Comparison of ENCODE assay signal across 9 cellular contexts in the genomic region with DNA sequence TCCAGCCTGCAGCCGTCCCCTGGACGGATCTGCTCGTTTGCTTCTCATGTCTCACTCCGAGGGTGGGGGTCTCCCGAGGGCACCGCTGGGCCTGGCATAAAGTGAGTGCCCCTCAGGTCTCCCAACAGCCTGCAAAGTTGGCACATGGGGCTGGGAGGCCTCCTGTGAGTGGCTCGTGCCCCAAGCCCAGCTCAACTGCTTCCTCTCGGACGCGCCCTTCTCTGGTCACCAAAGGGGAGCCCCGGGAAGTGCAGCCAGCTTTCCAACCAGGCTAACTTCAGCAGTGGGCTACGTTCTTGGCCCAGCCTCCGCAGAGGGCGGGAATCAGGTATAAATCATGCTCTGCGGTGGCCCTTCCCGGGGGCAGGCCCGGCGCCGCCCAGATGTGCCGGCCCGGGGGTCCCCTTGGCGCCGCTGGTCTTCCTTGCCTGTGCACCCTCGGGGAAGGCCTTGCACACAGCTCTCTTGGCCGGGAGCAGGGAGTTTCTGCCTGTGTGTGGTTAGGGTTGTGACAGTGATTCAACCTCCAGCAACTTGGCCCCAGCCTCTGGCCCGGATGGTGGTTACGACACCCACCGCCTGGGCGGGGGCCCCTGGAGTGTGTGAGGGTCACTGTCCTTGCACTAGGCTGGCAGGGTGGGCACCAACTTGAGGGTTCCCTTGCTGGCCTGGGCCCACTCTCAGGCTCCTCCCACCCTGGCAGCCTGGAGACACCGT. TPM values are rescaled to one million over a fixed set of nuclear protein-coding genes. Genes with fewer than 3 reads are reported as not detected.
DNase-seq lines count a peak whose midpoint lies in the region; ATAC-seq and TF ChIP-seq lines count a peak whose summit lies in the region.
"Had no signal": no experiment of that assay in that cellular context is flagged by ENCODE, and none has a peak within 500 bp of the region (broad histone marks: within the 10 kb centered on the region; RNA-seq: fewer than 3 reads in every experiment).

No MANE protein-coding gene starts in this region.

- no peaks in the 10 kb centered on the region for H3K9me3 Mint-ChIP-seq in stimulated activated memory B cell treated with anti-CD40 and anti-IgM and Interleukin-4, amounts not matched to agents 10 μg/mL and 1 μg/mL and 100 μg/mL, for 72 hours

- H4K20me1 ChIP-seq in PC-3 (ENCODE audit: low read length) = no peaks in the 10 kb centered on the region

- no peak overlapping the region for H3K4me3 Mint-ChIP-seq in stimulated activated memory B cell treated with anti-CD40 and anti-IgM and Interleukin-4, amounts not matched to agents 10 μg/mL and 1 μg/mL and 100 μg/mL, for 72 hours

- H2AFZ ChIP-seq in PC-3 (ENCODE audit: low read length) = no peak overlapping the region

- BruUV-seq in PC-3 (replicated peaks; lab: Mats Ljungman, UMichigan) = no TSS peak

- peak; percentile 39; the same call in 1 of the 2 replicates for ATAC-seq in PC-3
- ATAC-seq in GM19452 (IDR thresholded peaks at IDR 0.05; ENCODE audit: unreplicated experiment) = no peak
- ATAC-seq in stimulated activated memory B cell treated with anti-CD40 and anti-IgM and Interleukin-4, amounts not matched to agents 10 μg/mL and 1 μg/mL and 100 μg/mL, for 72 hours = no peak

- no peaks in the 10 kb centered on the region for H3K9me2 ChIP-seq in PC-3 (replicated peaks; ENCODE audit: low read length)

- H3K27me3 ChIP-seq in PC-3 (ENCODE audit: low read length) = no peaks in the 10 kb centered on the region

- H3K9me3 ChIP-seq in PC-3 (ENCODE audit: low read length) = no peaks in the 10 kb centered on the region

- no peaks in the 10 kb centered on the region for H3K27me3 Mint-ChIP-seq in stimulated activated memory B cell treated with anti-CD40 and anti-IgM and Interleukin-4, amounts not matched to agents 10 μg/mL and 1 μg/mL and 100 μg/mL, for 72 hours

- H3K79me2 ChIP-seq in PC-3 (ENCODE audit: low read length) = no peaks in the 10 kb centered on the region

- no peak overlapping the region for H3K27ac ChIP-seq in PC-3 (ENCODE audit: low read length)

- intact Hi-C loops in PC-3 (cut with micrococcal nuclease) = no loop called here
- intact Hi-C loops in posterior vena cava (cut with DNase I) = loop anchor here (5.0 to 10.0 kb wide), 2 partner anchors 92 to 99 kb away; a partner anchor contains a TSS

- no peaks in the 10 kb centered on the region for H3K4me1 Mint-ChIP-seq in stimulated activated memory B cell treated with anti-CD40 and anti-IgM and Interleukin-4, amounts not matched to agents 10 μg/mL and 1 μg/mL and 100 μg/mL, for 72 hours

- no peak for TF ChIP-seq CTCF in PC-3 (conservative IDR thresholded peaks at IDR 0.05; ENCODE audit: low read depth, low read length)

- peak; percentile 90 for DNase-seq in Daoy (ENCODE audit: low read depth)
- peak; percentile 14 for DNase-seq in PC-3
- DNase-seq in fibroblast of peridontal ligament (ENCODE audit: extremely low read depth) = peak; percentile 71
- DNase-seq in posterior vena cava (ENCODE audit: low spot score) = peak; percentile 93
- DNase-seq in SK-N-DZ (ENCODE audit: low spot score) = no peak
- no peak for DNase-seq in LoVo (ENCODE audit: low spot score)
- DNase-seq: activated effector memory CD4-positive, alpha-beta T cell treated with Interleukin-2 at 50 U/mL for 16 hours had no signal

- no peak overlapping the region for H3K4me3 ChIP-seq in PC-3 (ENCODE audit: low read length)

- H3K4me2 ChIP-seq in PC-3 (ENCODE audit: low read length) = no peak overlapping the region

- H3F3A ChIP-seq in PC-3 (ENCODE audit: low read length, unreplicated experiment) = no peaks in the 10 kb centered on the region

- no peaks in the 10 kb centered on the region for H3K36me3 Mint-ChIP-seq in stimulated activated memory B cell treated with anti-CD40 and anti-IgM and Interleukin-4, amounts not matched to agents 10 μg/mL and 1 μg/mL and 100 μg/mL, for 72 hours

- no peaks in the 10 kb centered on the region for H3K36me3 ChIP-seq in PC-3 (ENCODE audit: low read depth, low read length)

- CTCF ChIA-PET in PC-3 (lab: Charles Lee) = interaction anchor here (0.6 kb wide), 1 partner anchor 78 kb away, joined by 4 read pairs; no protein-coding TSS in a partner anchor

- H3K9ac ChIP-seq in PC-3 (ENCODE audit: low read length) = no peak overlapping the region

- POLR2A ChIA-PET in PC-3 (lab: Charles Lee; ENCODE audit: unreplicated experiment) = no interaction called here

- no peaks in the 10 kb centered on the region for H3K4me1 ChIP-seq in PC-3 (ENCODE audit: insufficient read depth, low read length)

- H3K27ac Mint-ChIP-seq in stimulated activated memory B cell treated with anti-CD40 and anti-IgM and Interleukin-4, amounts not matched to agents 10 μg/mL and 1 μg/mL and 100 μg/mL, for 72 hours = no peak overlapping the region

RNA-seq across cellular contexts. Expression of a gene that starts 20.7 kb away (rescaled TPM):
- 35.4 and 40.0 TPM in 2 replicates for total RNA-seq in Daoy (2014; rRNA removed; shearing (Covaris generic))
- 19.5 and 24.6 TPM in 2 replicates for total RNA-seq in PC-3 (2014; rRNA removed)
- 10 to 100 TPM; 29.1 to 41.3 TPM for total RNA-seq in posterior vena cava
- 32.5 and 40.2 TPM in 2 replicates for polyA plus RNA-seq in SK-N-DZ (2014; cell fraction: cytosol; rRNA removed)
- 19.9 and 22.5 TPM in 2 replicates for polyA plus RNA-seq in SK-N-DZ (2014; cell fraction: nucleus; rRNA removed)

Comparison
In these comparisons a context has a peak if more than half of its experiments do, and no peak if none do; other contexts are left out.
1. DNase-seq: peak in Daoy (single experiment), PC-3 (single experiment), fibroblast of peridontal ligament (single experiment) and posterior vena cava (single experiment); none in SK-N-DZ (single experiment) and LoVo (single experiment).